Comparison of ENCODE assay signal across 11 cellular contexts in the genomic region with DNA sequence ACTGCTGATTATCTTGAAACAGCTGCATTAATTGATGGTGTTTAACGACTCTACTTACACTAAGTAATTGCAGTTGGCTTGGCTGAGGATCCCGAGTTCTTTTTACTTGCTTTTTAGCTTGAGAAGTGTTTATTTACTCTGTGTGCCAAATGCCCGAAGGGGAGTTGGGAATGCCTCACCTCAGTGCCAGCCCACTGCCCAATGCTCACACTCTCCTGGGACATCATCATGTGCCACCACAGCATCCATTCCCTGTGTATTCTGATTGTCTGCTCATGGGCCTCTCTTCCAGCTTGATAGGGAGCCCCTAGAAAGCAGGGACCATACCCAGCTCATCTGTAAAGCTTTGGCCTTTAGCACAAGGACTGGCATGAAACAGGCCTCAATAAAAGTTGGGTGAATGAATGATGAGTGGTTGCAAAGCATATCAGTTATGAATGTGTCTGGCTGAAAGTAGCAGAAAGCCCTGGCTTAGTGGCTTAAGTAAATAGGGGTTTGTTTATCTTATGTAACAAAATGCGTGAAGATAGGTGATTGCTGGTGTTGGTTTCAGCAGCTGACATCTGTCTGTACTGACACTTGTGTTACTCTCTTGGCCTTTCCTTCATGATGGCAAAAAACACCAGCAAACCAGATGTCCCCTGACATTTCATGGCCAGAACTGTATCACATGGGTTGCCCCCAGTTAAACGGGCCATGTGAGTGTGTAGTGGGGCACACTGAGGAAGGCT. TPM values are rescaled to one million over a fixed set of nuclear protein-coding genes. Genes with fewer than 3 reads are reported as not detected.
DNase-seq lines count a peak whose midpoint lies in the region; ATAC-seq and TF ChIP-seq lines count a peak whose summit lies in the region.
"Had no signal": no experiment of that assay in that cellular context is flagged by ENCODE, and none has a peak within 500 bp of the region (broad histone marks: within the 10 kb centered on the region; RNA-seq: fewer than 3 reads in every experiment).

No MANE protein-coding gene starts in this region.

- H3K79me2 ChIP-seq in parathyroid adenoma, result peaks cover 26% of the 10 kb centered on the region

- ATAC-seq in WTC11, result no peak
- ATAC-seq in HG03354 (IDR thresholded peaks at IDR 0.05; ENCODE audit: poor library complexity, severe bottlenecking, unreplicated experiment), result no peak

- H3K4me3 ChIP-seq in parathyroid adenoma (ENCODE audit: low read depth, low read length), result no peak overlapping the region

- peaks cover 6% of the 10 kb centered on the region for H3K36me3 Mint-ChIP-seq in activated naive CD4-positive, alpha-beta T cell treated with anti-CD3 and anti-CD28 coated beads for 36 hours (ENCODE audit: low read depth)
- H3K36me3 Mint-ChIP-seq in WTC11, result peaks cover 13% of the 10 kb centered on the region

- peak overlapping the region; percentile 24 for H2AFZ ChIP-seq in parathyroid adenoma

- intact Hi-C loops in activated naive CD4-positive, alpha-beta T cell treated with anti-CD3 and anti-CD28 coated beads for 36 hours (cut with micrococcal nuclease), result loop anchor here (1.0 to 10.0 kb wide), 4 partner anchors 8 to 1335 kb away; partner anchors contain the start of genes ATR, PXYLP1 and SLC25A36

- TF ChIP-seq CTCF in WTC11 (IDR thresholded peaks at IDR 0.05) (no peak), parathyroid adenoma (IDR thresholded peaks at IDR 0.05) (no peak)

- H3K27ac Mint-ChIP-seq in activated naive CD4-positive, alpha-beta T cell treated with anti-CD3 and anti-CD28 coated beads for 36 hours, result peak overlapping the region; percentile 78
- no peak overlapping the region for H3K27ac Mint-ChIP-seq in WTC11

- H3K9me3 ChIP-seq in KOPT-K1 (ENCODE audit: insufficient read depth, low read length, poor library complexity, severe bottlenecking) (no peaks in the 10 kb centered on the region), parathyroid adenoma (ENCODE audit: control insufficient read depth, low read length) (no peaks in the 10 kb centered on the region)

- H3K4me3 Mint-ChIP-seq in activated naive CD4-positive, alpha-beta T cell treated with anti-CD3 and anti-CD28 coated beads for 36 hours, result no peak overlapping the region
- H3K4me3 Mint-ChIP-seq in WTC11, result peak overlapping the region; percentile 3; the same call in 1 of the 2 replicates

- H3K4me1 ChIP-seq in parathyroid adenoma, result peaks cover 58% of the 10 kb centered on the region

- H3K9ac ChIP-seq in parathyroid adenoma, result no peak overlapping the region

- POLR2A ChIA-PET in WTC11 (lab: Charles Lee), result no interaction called here

- peak overlapping the region; percentile 99 for H3K27ac ChIP-seq in KOPT-K1 (ENCODE audit: low read depth, low read length, poor library complexity, severe bottlenecking)
- peak overlapping the region; percentile 91 for H3K27ac ChIP-seq in parathyroid adenoma
- H3K27ac ChIP-seq: RWPE1 had no signal

- no peaks in the 10 kb centered on the region for H3K27me3 Mint-ChIP-seq in activated naive CD4-positive, alpha-beta T cell treated with anti-CD3 and anti-CD28 coated beads for 36 hours (ENCODE audit: low read depth)
- H3K27me3 Mint-ChIP-seq in WTC11 (ENCODE audit: low read depth), result no peaks in the 10 kb centered on the region

- no peaks in the 10 kb centered on the region for H3K27me3 ChIP-seq in parathyroid adenoma (ENCODE audit: control insufficient read depth, insufficient read depth, low read length)

- H3K4me2 ChIP-seq in parathyroid adenoma (ENCODE audit: low read length), result no peak overlapping the region

- DNase-seq in activated naive CD4-positive, alpha-beta T cell treated with anti-CD3 and anti-CD28 coated beads for 36 hours, result no peak
- no peak for DNase-seq in activated naive CD4-positive, alpha-beta T cell (lab: John Stamatoyannopoulos, UW)
- DNase-seq in WTC11 (ENCODE audit: low spot score) (no peak), 8988T (no peak)
- no peak for DNase-seq in stimulated activated naive CD4-positive, alpha-beta T cell treated with Interleukin-2 at 50 U/mL for 16 hours (lab: John Stamatoyannopoulos, UW)
- DNase-seq: HCEC 1CT; stimulated activated CD4-positive, alpha-beta T cell treated with anti-CD3 and anti-CD28 coated beads, Interleukin-4, amount 100 ng/mL, for 4 hours had no signal

- H3K9me3 Mint-ChIP-seq in activated naive CD4-positive, alpha-beta T cell treated with anti-CD3 and anti-CD28 coated beads for 36 hours, result no peaks in the 10 kb centered on the region
- peaks cover 5% of the 10 kb centered on the region; the same call in 1 of the 2 replicates for H3K9me3 Mint-ChIP-seq in WTC11

- H3K4me1 Mint-ChIP-seq in activated naive CD4-positive, alpha-beta T cell treated with anti-CD3 and anti-CD28 coated beads for 36 hours (ENCODE audit: low read depth), result peaks cover 68% of the 10 kb centered on the region
- H3K4me1 Mint-ChIP-seq in WTC11, result peaks cover 43% of the 10 kb centered on the region

- CTCF ChIA-PET in activated naive CD4-positive, alpha-beta T cell treated with anti-CD3 and anti-CD28 coated beads for 36 hours (lab: Charles Lee), result interaction anchor here (0.8 to 2.1 kb wide), 3 partner anchors 8 to 32 kb away, joined by 3 to 7 read pairs (median 4); partner anchors contain the start of gene PXYLP1
- CTCF ChIA-PET in WTC11 (lab: Charles Lee), result interaction anchor here (1.4 to 2.6 kb wide), 3 partner anchors 8 to 40 kb away, joined by 3 to 12 read pairs (median 4); partner anchors contain the start of gene PXYLP1

- peaks cover 66% of the 10 kb centered on the region for H3K36me3 ChIP-seq in KOPT-K1 (ENCODE audit: insufficient read depth, low read length)
- no peaks in the 10 kb centered on the region for H3K36me3 ChIP-seq in parathyroid adenoma (ENCODE audit: control insufficient read depth, insufficient read depth, low read length)

TF ChIP-seq in WTC11, 78 proteins besides CTCF, POLR2A, EP300 and RAD21 (continues in another document):
- TF ChIP-seq CREB1 (CRISPR knock-in tag; IDR thresholded peaks at IDR 0.05) (no peak), NFYB (CRISPR knock-in tag; conservative IDR thresholded peaks at IDR 0.05; ENCODE audit: low read depth) (no peak), ZNF423 (CRISPR knock-in tag; IDR thresholded peaks at IDR 0.05) (no peak), NR2C2 (CRISPR knock-in tag; IDR thresholded peaks at IDR 0.05) (no peak), JAZF1 (CRISPR knock-in tag; IDR thresholded peaks at IDR 0.05) (no peak), TEAD4 (CRISPR knock-in tag; IDR thresholded peaks at IDR 0.05) (no peak), TCF7 (CRISPR knock-in tag; IDR thresholded peaks at IDR 0.05; ENCODE audit: low read depth) (no peak), ATF3 (CRISPR knock-in tag; conservative IDR thresholded peaks at IDR 0.05) (no peak)
- TF ChIP-seq, protein P1, sequence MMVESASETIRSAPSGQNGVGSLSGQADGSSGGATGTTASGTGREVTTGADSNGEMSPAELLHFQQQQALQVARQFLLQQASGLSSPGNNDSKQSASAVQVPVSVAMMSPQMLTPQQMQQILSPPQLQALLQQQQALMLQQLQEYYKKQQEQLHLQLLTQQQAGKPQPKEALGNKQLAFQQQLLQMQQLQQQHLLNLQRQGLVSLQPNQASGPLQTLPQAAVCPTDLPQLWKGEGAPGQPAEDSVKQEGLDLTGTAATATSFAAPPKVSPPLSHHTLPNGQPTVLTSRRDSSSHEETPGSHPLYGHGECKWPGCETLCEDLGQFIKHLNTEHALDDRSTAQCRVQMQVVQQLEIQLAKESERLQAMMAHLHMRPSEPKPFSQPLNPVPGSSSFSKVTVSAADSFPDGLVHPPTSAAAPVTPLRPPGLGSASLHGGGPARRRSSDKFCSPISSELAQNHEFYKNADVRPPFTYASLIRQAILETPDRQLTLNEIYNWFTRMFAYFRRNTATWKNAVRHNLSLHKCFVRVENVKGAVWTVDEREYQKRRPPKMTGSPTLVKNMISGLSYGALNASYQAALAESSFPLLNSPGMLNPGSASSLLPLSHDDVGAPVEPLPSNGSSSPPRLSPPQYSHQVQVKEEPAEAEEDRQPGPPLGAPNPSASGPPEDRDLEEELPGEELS (CRISPR knock-in tag; IDR thresholded peaks at IDR 0.05), result no peak
- TF ChIP-seq, protein P2, sequence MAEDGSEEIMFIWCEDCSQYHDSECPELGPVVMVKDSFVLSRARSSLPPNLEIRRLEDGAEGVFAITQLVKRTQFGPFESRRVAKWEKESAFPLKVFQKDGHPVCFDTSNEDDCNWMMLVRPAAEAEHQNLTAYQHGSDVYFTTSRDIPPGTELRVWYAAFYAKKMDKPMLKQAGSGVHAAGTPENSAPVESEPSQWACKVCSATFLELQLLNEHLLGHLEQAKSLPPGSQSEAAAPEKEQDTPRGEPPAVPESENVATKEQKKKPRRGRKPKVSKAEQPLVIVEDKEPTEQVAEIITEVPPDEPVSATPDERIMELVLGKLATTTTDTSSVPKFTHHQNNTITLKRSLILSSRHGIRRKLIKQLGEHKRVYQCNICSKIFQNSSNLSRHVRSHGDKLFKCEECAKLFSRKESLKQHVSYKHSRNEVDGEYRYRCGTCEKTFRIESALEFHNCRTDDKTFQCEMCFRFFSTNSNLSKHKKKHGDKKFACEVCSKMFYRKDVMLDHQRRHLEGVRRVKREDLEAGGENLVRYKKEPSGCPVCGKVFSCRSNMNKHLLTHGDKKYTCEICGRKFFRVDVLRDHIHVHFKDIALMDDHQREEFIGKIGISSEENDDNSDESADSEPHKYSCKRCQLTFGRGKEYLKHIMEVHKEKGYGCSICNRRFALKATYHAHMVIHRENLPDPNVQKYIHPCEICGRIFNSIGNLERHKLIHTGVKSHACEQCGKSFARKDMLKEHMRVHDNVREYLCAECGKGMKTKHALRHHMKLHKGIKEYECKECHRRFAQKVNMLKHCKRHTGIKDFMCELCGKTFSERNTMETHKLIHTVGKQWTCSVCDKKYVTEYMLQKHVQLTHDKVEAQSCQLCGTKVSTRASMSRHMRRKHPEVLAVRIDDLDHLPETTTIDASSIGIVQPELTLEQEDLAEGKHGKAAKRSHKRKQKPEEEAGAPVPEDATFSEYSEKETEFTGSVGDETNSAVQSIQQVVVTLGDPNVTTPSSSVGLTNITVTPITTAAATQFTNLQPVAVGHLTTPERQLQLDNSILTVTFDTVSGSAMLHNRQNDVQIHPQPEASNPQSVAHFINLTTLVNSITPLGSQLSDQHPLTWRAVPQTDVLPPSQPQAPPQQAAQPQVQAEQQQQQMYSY (CRISPR knock-in tag; IDR thresholded peaks at IDR 0.05), result no peak
- TF ChIP-seq, protein P3, sequence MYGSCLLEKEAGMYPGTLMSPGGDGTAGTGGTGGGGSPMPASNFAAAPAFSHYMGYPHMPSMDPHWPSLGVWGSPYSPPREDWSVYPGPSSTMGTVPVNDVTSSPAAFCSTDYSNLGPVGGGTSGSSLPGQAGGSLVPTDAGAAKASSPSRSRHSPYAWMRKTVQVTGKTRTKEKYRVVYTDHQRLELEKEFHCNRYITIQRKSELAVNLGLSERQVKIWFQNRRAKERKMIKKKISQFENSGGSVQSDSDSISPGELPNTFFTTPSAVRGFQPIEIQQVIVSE (CRISPR knock-in tag; IDR thresholded peaks at IDR 0.05; ENCODE audit: borderline replicate concordance), result no peak

RNA-seq across cellular contexts. Expression of gene PXYLP1, which starts 8.1 kb away (rescaled TPM):
- 1 to 10 TPM; 8.4 to 9.7 TPM for total RNA-seq in activated naive CD4-positive, alpha-beta T cell treated with anti-CD3 and anti-CD28 coated beads for 36 hours
- total RNA-seq in WTC11 (2021), result 16.9 to 20.1 TPM (median 19.7 TPM) in 3 replicates
